11 cellular contexts compared by ENCODE assay signal in the genomic region with DNA sequence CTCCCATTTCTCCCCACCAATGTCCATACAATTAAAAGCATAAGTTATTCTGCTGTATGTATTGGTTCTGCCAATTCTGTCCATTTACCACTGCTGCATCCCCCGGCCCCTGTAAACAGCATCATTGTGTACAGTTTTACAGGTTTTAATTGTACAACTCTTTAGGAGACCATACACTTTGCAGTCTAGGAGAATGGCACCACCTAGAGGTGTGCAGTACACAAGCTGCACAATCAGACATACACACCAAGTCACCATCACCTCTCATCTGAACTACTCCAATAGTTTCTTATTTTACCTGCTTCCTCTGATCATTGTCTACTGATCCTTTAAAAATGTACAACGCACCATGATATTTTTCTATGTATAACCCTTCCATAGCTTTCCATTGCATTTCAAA.
DNase-seq lines count a peak whose midpoint lies in the region; ATAC-seq and TF ChIP-seq lines count a peak whose summit lies in the region.
"Had no signal": no experiment of that assay in that cellular context is flagged by ENCODE, and none has a peak within 500 bp of the region (broad histone marks: within the 10 kb centered on the region; RNA-seq: fewer than 3 reads in every experiment).

No MANE protein-coding gene starts in this region.

- H3K4me3 Mint-ChIP-seq in activated T-helper 17 cell treated with anti-CD3 and anti-CD28 coated beads, Interleukin-2, amount 50 U/mL, for 72 hours: no peak overlapping the region
- H3K4me3 Mint-ChIP-seq in activated CD8-positive, alpha-beta memory T cell treated with anti-CD3 and anti-CD28 coated beads, Interleukin-2, amount 10 ng/mL, durations not matched to agents 7 days and 5 days: no peak overlapping the region
- H3K4me3 Mint-ChIP-seq in stimulated activated naive CD8-positive, alpha-beta T cell treated with anti-CD3 and anti-CD28 coated beads, Interleukin-15, amount 100 ng/mL, for 72 hours: no peak overlapping the region
- H3K4me3 Mint-ChIP-seq: brain had no signal

- DNase-seq in DMS153 (lab: John Stamatoyannopoulos, UW): peak; percentile 12
- peak; percentile 1 for DNase-seq in Jurkat, Clone E6-1 (ENCODE audit: low read depth, low spot score)
- DNase-seq in SK-MEL-5 (ENCODE audit: low read depth, low spot score): peak; percentile 47
- no peak for DNase-seq in kidney epithelial cell (ENCODE audit: low read depth)
- no peak for DNase-seq in sigmoid colon
- no peak for DNase-seq in activated CD8-positive, alpha-beta memory T cell treated with anti-CD3 and anti-CD28 coated beads, Interleukin-2, amount 10 ng/mL, durations not matched to agents 7 days and 5 days
- DNase-seq in stimulated activated naive CD8-positive, alpha-beta T cell treated with anti-CD3 and anti-CD28 coated beads, Interleukin-15, amount 100 ng/mL, for 72 hours: no peak
- DNase-seq: IMR-90; stimulated activated CD4-positive, alpha-beta T cell treated with anti-CD3 and anti-CD28 coated beads, Interleukin-2, amount 100 ng/mL, for 24 hours had no signal

- WGBS in sigmoid colon, 2 donors: 73 to 88% methylated on average over 2 of the region's 2 CpGs

- intact Hi-C loops in sigmoid colon (cut with DNase I): no loop called here

- no peak overlapping the region for H3K27ac Mint-ChIP-seq in activated T-helper 17 cell treated with anti-CD3 and anti-CD28 coated beads, Interleukin-2, amount 50 U/mL, for 72 hours
- no peak overlapping the region for H3K27ac Mint-ChIP-seq in activated CD8-positive, alpha-beta memory T cell treated with anti-CD3 and anti-CD28 coated beads, Interleukin-2, amount 10 ng/mL, durations not matched to agents 7 days and 5 days
- H3K27ac Mint-ChIP-seq in stimulated activated naive CD8-positive, alpha-beta T cell treated with anti-CD3 and anti-CD28 coated beads, Interleukin-15, amount 100 ng/mL, for 72 hours: no peak overlapping the region
- H3K27ac Mint-ChIP-seq: brain had no signal

- no peak for ATAC-seq in activated T-helper 17 cell treated with anti-CD3 and anti-CD28 coated beads, Interleukin-2, amount 50 U/mL, for 72 hours (replicated peaks)
- no peak for ATAC-seq in activated CD8-positive, alpha-beta memory T cell treated with anti-CD3 and anti-CD28 coated beads, Interleukin-2, amount 10 ng/mL, durations not matched to agents 7 days and 5 days
- no peak for ATAC-seq in stimulated activated naive CD8-positive, alpha-beta T cell treated with anti-CD3 and anti-CD28 coated beads, Interleukin-15, amount 100 ng/mL, for 72 hours

- H3K36me3 ChIP-seq in kidney epithelial cell (ENCODE audit: control insufficient read depth, insufficient read depth, low read length): no peaks in the 10 kb centered on the region
- H3K36me3 ChIP-seq in sigmoid colon: no peaks in the 10 kb centered on the region

- TF ChIP-seq CTCF in kidney epithelial cell (IDR thresholded peaks at IDR 0.05; ENCODE audit: insufficient read depth, low read length, poor library complexity, severe bottlenecking) (peak; percentile 28), sigmoid colon (IDR thresholded peaks at IDR 0.05) (no peak)

- no peaks in the 10 kb centered on the region for H3K27me3 Mint-ChIP-seq in activated T-helper 17 cell treated with anti-CD3 and anti-CD28 coated beads, Interleukin-2, amount 50 U/mL, for 72 hours
- no peaks in the 10 kb centered on the region for H3K27me3 Mint-ChIP-seq in activated CD8-positive, alpha-beta memory T cell treated with anti-CD3 and anti-CD28 coated beads, Interleukin-2, amount 10 ng/mL, durations not matched to agents 7 days and 5 days
- no peaks in the 10 kb centered on the region for H3K27me3 Mint-ChIP-seq in stimulated activated naive CD8-positive, alpha-beta T cell treated with anti-CD3 and anti-CD28 coated beads, Interleukin-15, amount 100 ng/mL, for 72 hours
- H3K27me3 Mint-ChIP-seq: brain had no signal

- H3K9me3 Mint-ChIP-seq in activated T-helper 17 cell treated with anti-CD3 and anti-CD28 coated beads, Interleukin-2, amount 50 U/mL, for 72 hours: no peaks in the 10 kb centered on the region
- no peaks in the 10 kb centered on the region for H3K9me3 Mint-ChIP-seq in activated CD8-positive, alpha-beta memory T cell treated with anti-CD3 and anti-CD28 coated beads, Interleukin-2, amount 10 ng/mL, durations not matched to agents 7 days and 5 days (ENCODE audit: low read depth)
- H3K9me3 Mint-ChIP-seq in stimulated activated naive CD8-positive, alpha-beta T cell treated with anti-CD3 and anti-CD28 coated beads, Interleukin-15, amount 100 ng/mL, for 72 hours: no peaks in the 10 kb centered on the region
- H3K9me3 Mint-ChIP-seq: brain had no signal

- H3K27ac ChIP-seq in sigmoid colon: no peak overlapping the region

- no peaks in the 10 kb centered on the region for H3K9me3 ChIP-seq in sigmoid colon

- in situ Hi-C loops in SK-MEL-5 (cut with HindIII; ENCODE audit: low pct_unique_long_range_greater_than_20kb, low sequenced_read_pairs): no loop called here

- H3K36me3 Mint-ChIP-seq in activated T-helper 17 cell treated with anti-CD3 and anti-CD28 coated beads, Interleukin-2, amount 50 U/mL, for 72 hours (ENCODE audit: low read depth): no peaks in the 10 kb centered on the region
- H3K36me3 Mint-ChIP-seq in activated CD8-positive, alpha-beta memory T cell treated with anti-CD3 and anti-CD28 coated beads, Interleukin-2, amount 10 ng/mL, durations not matched to agents 7 days and 5 days: no peaks in the 10 kb centered on the region
- H3K36me3 Mint-ChIP-seq: brain had no signal

- CTCF ChIA-PET in activated CD8-positive, alpha-beta memory T cell treated with anti-CD3 and anti-CD28 coated beads, Interleukin-2, amount 10 ng/mL, durations not matched to agents 7 days and 5 days (lab: Charles Lee): no interaction called here

- H3K4me3 ChIP-seq in Jurkat, Clone E6-1 (ENCODE audit: low read length): no peak overlapping the region
- H3K4me3 ChIP-seq in kidney epithelial cell (ENCODE audit: low read depth, low read length) (no peak overlapping the region), sigmoid colon (no peak overlapping the region)

- H3K4me1 ChIP-seq in sigmoid colon: no peaks in the 10 kb centered on the region

- TF ChIP-seq EP300 in sigmoid colon (IDR thresholded peaks at IDR 0.05): no peak

- no peaks in the 10 kb centered on the region for H3K4me1 Mint-ChIP-seq in activated T-helper 17 cell treated with anti-CD3 and anti-CD28 coated beads, Interleukin-2, amount 50 U/mL, for 72 hours
- H3K4me1 Mint-ChIP-seq in activated CD8-positive, alpha-beta memory T cell treated with anti-CD3 and anti-CD28 coated beads, Interleukin-2, amount 10 ng/mL, durations not matched to agents 7 days and 5 days: no peaks in the 10 kb centered on the region
- H3K4me1 Mint-ChIP-seq in stimulated activated naive CD8-positive, alpha-beta T cell treated with anti-CD3 and anti-CD28 coated beads, Interleukin-15, amount 100 ng/mL, for 72 hours: no peaks in the 10 kb centered on the region

- no peak for TF ChIP-seq POLR2A in sigmoid colon (IDR thresholded peaks at IDR 0.05)

- H3K27me3 ChIP-seq in kidney epithelial cell (ENCODE audit: control insufficient read depth, insufficient read depth, low read length): no peaks in the 10 kb centered on the region
- no peaks in the 10 kb centered on the region for H3K27me3 ChIP-seq in sigmoid colon

Comparison
In these comparisons a context has a peak if more than half of its experiments do, and no peak if none do; other contexts are left out.
1. DNase-seq: peak in DMS153 (single experiment), Jurkat, Clone E6-1 (single experiment) and SK-MEL-5 (single experiment); none in kidney epithelial cell (single experiment), sigmoid colon (single experiment), activated CD8-positive, alpha-beta memory T cell treated with anti-CD3 and anti-CD28 coated beads, Interleukin-2, amount 10 ng/mL, durations not matched to agents 7 days and 5 days (single experiment) and stimulated activated naive CD8-positive, alpha-beta T cell treated with anti-CD3 and anti-CD28 coated beads, Interleukin-15, amount 100 ng/mL, for 72 hours (0 of 2).